9 cellular contexts compared by ENCODE assay signal in genomic region chr14:88323520-88324199, GRCh38. TPM values are rescaled to one million over a fixed set of nuclear protein-coding genes. Genes with fewer than 3 reads are reported as not detected.
DNase-seq lines count a peak whose midpoint lies in the region; ATAC-seq and TF ChIP-seq lines count a peak whose summit lies in the region.
"Had no signal": no experiment of that assay in that cellular context is flagged by ENCODE, and none has a peak within 500 bp of the region (broad histone marks: within the 10 kb centered on the region; RNA-seq: fewer than 3 reads in every experiment).

No MANE protein-coding gene starts in this region.

- H3K4me3 ChIP-seq in brain microvascular endothelial cell (ENCODE audit: low read depth, low read length), result peak overlapping the region; percentile 36

- TF ChIP-seq CTCF in brain microvascular endothelial cell (IDR thresholded peaks at IDR 0.05; ENCODE audit: low read depth, low read length, missing control alignments) (no peak), mesothelial cell of epicardium (IDR thresholded peaks at IDR 0.05; ENCODE audit: unreplicated experiment) (no peak)

- no peak overlapping the region for H3K27ac Mint-ChIP-seq in mesothelial cell of epicardium

- peaks cover 60% of the 10 kb centered on the region for H3K27me3 ChIP-seq in brain microvascular endothelial cell (replicated peaks)

- no peaks in the 10 kb centered on the region for H3K9me3 Mint-ChIP-seq in mesothelial cell of epicardium

- in situ Hi-C loops in brain microvascular endothelial cell (cut with HindIII; ENCODE audit: low pct_ligation_motif_present, low sequenced_read_pairs), result no loop called here

- H3K36me3 ChIP-seq in brain microvascular endothelial cell (replicated peaks), result no peaks in the 10 kb centered on the region
- H3K36me3 ChIP-seq: neutrophil had no signal

- no peak overlapping the region for H3K27ac ChIP-seq in brain microvascular endothelial cell
- H3K27ac ChIP-seq: neutrophil had no signal

- H3K27me3 Mint-ChIP-seq in mesothelial cell of epicardium (ENCODE audit: low read depth), result peaks cover 52% of the 10 kb centered on the region

- peaks cover 3% of the 10 kb centered on the region for H3K4me1 Mint-ChIP-seq in mesothelial cell of epicardium

- peak overlapping the region; percentile 68 for H3K4me3 Mint-ChIP-seq in mesothelial cell of epicardium

- ATAC-seq in GM18517 (IDR thresholded peaks at IDR 0.05; ENCODE audit: unreplicated experiment) (peak; percentile 82), HG02870 (IDR thresholded peaks at IDR 0.05; ENCODE audit: unreplicated experiment) (peak; percentile 82)

- DNase-seq in CD1c-positive myeloid dendritic cell (ENCODE audit: extremely low spot score), result peak; percentile 5
- peak; percentile 19 for DNase-seq in NCI-H2227 treated with DMSO at 0.1 percent for 48 hours (lab: John Stamatoyannopoulos, UW)
- DNase-seq in brain microvascular endothelial cell, result no peak
- DNase-seq in mesothelial cell of epicardium (ENCODE audit: low spot score in 2 of 2, unreplicated experiment in 2 of 2), result peak; percentile 38 to 57
- no peak for DNase-seq in NCI-H226
- no peak for DNase-seq in cortex of kidney (lab: John Stamatoyannopoulos, UW)

- no peaks in the 10 kb centered on the region for H3K36me3 Mint-ChIP-seq in mesothelial cell of epicardium

RNA-seq across cellular contexts. Expression of gene KCNK10, which starts 0.6 kb away (rescaled TPM):
- total RNA-seq in mesothelial cell of epicardium, result not detected in 3 replicates

Comparison
In these comparisons a context has a peak if more than half of its experiments do, and no peak if none do; other contexts are left out.
1. DNase-seq: peak in CD1c-positive myeloid dendritic cell (single experiment), NCI-H2227 treated with DMSO at 0.1 percent for 48 hours (single experiment) and mesothelial cell of epicardium (2 of 2); none in brain microvascular endothelial cell (single experiment), NCI-H226 (single experiment) and cortex of kidney (single experiment).